2 cellular contexts compared by ENCODE assay signal in the genomic region with DNA sequence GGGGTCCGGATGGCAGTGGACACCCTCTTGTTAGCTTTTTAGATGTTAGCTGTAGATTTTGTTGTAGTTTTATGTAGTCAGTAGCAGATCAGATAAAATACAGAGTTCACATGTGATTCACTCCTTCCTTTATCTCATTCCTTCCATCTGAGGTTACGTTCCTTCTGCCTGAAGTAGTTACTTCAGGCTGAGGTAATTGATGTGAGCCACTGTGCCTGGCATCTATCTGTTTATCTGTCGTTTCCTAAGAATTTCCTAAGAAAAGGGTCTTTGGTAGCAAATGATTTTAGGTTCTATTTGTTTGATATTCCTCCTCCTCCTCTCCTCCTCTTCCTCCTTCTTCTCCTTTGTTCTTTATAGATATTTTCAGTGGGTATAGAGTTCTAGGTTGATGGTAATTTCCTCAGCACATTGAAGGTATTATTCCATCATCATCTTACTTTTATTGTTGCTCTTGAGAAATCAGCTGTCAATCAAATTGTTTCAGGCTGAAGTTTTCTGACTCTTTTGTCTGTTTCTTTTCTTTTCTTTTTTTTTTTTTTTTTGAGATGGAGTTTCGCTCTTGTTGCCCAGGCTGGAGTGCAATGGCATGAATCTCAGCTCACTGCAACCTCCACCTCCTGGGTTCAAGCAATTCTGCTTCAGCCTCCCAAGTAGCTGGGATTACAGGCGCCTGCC.
A peak's percentile ranks its signal among the peaks of the same experiment; 100 is the strongest.
TF ChIP-seq lines count a peak whose summit lies in the region.

No MANE protein-coding gene starts in this region.

TF ChIP-seq in HepG2, 621 proteins besides CTCF, POLR2A, EP300 and RAD21:
- no peak for TF ChIP-seq ONECUT2 (CRISPR knock-in tag; IDR thresholded peaks at IDR 0.05)
- peak; percentile 99 for TF ChIP-seq ZNF317 (CRISPR knock-in tag; IDR thresholded peaks at IDR 0.05)
TF ChIP-seq in HepG2: peak in this region for 1.

TF ChIP-seq in GM12878, 131 proteins besides CTCF, POLR2A, EP300 and RAD21:
- TF ChIP-seq, protein P1, sequence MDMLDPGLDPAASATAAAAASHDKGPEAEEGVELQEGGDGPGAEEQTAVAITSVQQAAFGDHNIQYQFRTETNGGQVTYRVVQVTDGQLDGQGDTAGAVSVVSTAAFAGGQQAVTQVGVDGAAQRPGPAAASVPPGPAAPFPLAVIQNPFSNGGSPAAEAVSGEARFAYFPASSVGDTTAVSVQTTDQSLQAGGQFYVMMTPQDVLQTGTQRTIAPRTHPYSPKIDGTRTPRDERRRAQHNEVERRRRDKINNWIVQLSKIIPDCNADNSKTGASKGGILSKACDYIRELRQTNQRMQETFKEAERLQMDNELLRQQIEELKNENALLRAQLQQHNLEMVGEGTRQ (IDR thresholded peaks at IDR 0.05; ENCODE audit: borderline replicate concordance, low read depth, low read length) = no peak
- TF ChIP-seq, protein P2, sequence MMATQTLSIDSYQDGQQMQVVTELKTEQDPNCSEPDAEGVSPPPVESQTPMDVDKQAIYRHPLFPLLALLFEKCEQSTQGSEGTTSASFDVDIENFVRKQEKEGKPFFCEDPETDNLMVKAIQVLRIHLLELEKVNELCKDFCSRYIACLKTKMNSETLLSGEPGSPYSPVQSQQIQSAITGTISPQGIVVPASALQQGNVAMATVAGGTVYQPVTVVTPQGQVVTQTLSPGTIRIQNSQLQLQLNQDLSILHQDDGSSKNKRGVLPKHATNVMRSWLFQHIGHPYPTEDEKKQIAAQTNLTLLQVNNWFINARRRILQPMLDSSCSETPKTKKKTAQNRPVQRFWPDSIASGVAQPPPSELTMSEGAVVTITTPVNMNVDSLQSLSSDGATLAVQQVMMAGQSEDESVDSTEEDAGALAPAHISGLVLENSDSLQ (IDR thresholded peaks at IDR 0.05) = peak; percentile 73; the same call in 1 of the 2 replicates
